ENCODE assay signal across 9 cellular contexts in the genomic region with DNA sequence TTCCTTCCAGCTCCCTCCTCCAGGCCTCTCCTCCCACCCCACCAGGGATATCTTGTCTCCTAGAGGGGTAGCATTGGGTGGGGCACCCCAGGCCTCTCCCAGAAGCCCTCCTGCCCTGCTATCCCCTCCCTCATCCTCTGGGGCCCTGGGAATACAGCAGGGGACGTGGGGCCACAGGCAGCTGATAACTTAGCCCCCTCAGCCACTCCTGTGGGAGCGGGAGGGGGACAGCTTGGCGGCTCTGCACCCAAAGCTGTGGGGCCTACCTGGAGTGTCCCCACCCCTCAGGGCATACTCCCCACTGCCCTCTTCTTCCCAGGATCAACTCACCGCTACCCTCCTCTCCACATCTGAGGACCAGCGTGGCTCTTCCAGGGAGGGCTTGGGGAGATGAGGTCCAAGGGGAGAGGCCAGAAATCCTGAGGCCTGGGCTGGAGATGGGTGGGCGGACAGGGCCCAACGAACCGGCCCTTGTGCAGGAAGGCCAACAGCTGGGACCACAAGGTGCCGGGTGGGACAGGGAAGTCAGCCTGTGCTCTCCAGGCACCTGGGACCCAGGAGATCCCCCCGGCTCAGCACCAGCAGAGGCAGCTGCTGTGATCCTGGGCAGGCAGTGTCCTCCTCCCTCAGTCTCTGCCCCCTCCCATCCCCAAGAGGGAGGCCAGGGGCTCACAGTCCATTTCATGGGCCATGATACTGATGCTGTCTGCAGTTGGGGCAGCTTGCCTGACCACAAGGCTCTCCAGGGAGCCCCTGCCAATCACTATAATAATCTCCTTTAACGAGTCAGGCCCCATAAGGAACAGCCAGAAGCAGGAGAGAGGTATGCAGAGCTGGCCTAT. TPM values are rescaled to one million over a fixed set of nuclear protein-coding genes. Genes with fewer than 3 reads are reported as not detected.
DNase-seq lines count a peak whose midpoint lies in the region; ATAC-seq and TF ChIP-seq lines count a peak whose summit lies in the region.
"Had no signal": no experiment of that assay in that cellular context is flagged by ENCODE, and none has a peak within 500 bp of the region (broad histone marks: within the 10 kb centered on the region; RNA-seq: fewer than 3 reads in every experiment).

No MANE protein-coding gene starts in this region.

- POLR2A ChIA-PET in Caco-2 (lab: Charles Lee): interaction anchor here (0.6 to 1.0 kb wide), 2 partner anchors 23 to 44 kb away, joined by 3 to 5 read pairs; a partner anchor contains a TSS

- ATAC-seq in HG03108 (IDR thresholded peaks at IDR 0.05; ENCODE audit: unreplicated experiment): no peak
- ATAC-seq in GM18858 (IDR thresholded peaks at IDR 0.05; ENCODE audit: unreplicated experiment): no peak

- CTCF ChIA-PET in Caco-2 (lab: Charles Lee): interaction anchor here (0.5 kb wide), 1 partner anchor 66 kb away, joined by 6 read pairs; no protein-coding TSS in a partner anchor

- no peak for DNase-seq in Caco-2
- DNase-seq in SJCRH30: peak; percentile 22 to 28
- no peak for DNase-seq in esophagus squamous epithelium (lab: John Stamatoyannopoulos, UW)
- no peak for DNase-seq in osteocyte (ENCODE audit: extremely low spot score, unreplicated experiment)
- DNase-seq in activated gamma-delta T cell treated with Interleukin-2 at 50 U/mL for 16 hours: no peak
- DNase-seq in GM20000 (ENCODE audit: low spot score): no peak
- DNase-seq: stimulated activated CD4-positive, alpha-beta T cell treated with anti-CD3 and anti-CD28 coated beads, Interleukin-2, amount 100 ng/mL, for 48 hours had no signal

- H3K4me3 ChIP-seq in Caco-2 (ENCODE audit: low read depth, low read length): no peak overlapping the region
- no peak overlapping the region for H3K4me3 ChIP-seq in SJCRH30
- no peak overlapping the region for H3K4me3 ChIP-seq in esophagus squamous epithelium

- H3K27ac ChIP-seq in SJCRH30: no peak overlapping the region
- H3K27ac ChIP-seq in esophagus squamous epithelium: peak overlapping the region; percentile 69 to 100 (median 80)

- TF ChIP-seq POLR2A in esophagus squamous epithelium (IDR thresholded peaks at IDR 0.05): peak in 2 of 4 donors; percentile 15

- H3K27me3 ChIP-seq in Caco-2 (replicated peaks; ENCODE audit: control insufficient read depth, insufficient read depth, low read length) (no peaks in the 10 kb centered on the region), SJCRH30 (no peaks in the 10 kb centered on the region), esophagus squamous epithelium (no peaks in the 10 kb centered on the region)

- H3K36me3 ChIP-seq in Caco-2 (ENCODE audit: control insufficient read depth, insufficient read depth, low read length): no peaks in the 10 kb centered on the region
- H3K36me3 ChIP-seq in SJCRH30: peaks cover 10% of the 10 kb centered on the region
- H3K36me3 ChIP-seq in esophagus squamous epithelium: peaks cover 0 to 65% (median 7%) of the 10 kb centered on the region in 3 donors

- H3K36me3 Mint-ChIP-seq in Caco-2 (ENCODE audit: insufficient read depth, unreplicated experiment): peaks cover 82% of the 10 kb centered on the region
- peaks cover 34% of the 10 kb centered on the region for H3K36me3 Mint-ChIP-seq in osteocyte (ENCODE audit: unreplicated experiment)

- no peak overlapping the region for H3K4me3 Mint-ChIP-seq in Caco-2 (ENCODE audit: unreplicated experiment)
- no peak overlapping the region for H3K4me3 Mint-ChIP-seq in osteocyte (ENCODE audit: unreplicated experiment)

- intact Hi-C loops in Caco-2 (cut with micrococcal nuclease; ENCODE audit: unreplicated experiment): no loop called here
- intact Hi-C loops in esophagus squamous epithelium (cut with DNase I): no loop called here

- H3K27ac Mint-ChIP-seq in Caco-2 (ENCODE audit: unreplicated experiment): peak overlapping the region; percentile 93
- peak overlapping the region; percentile 72 for H3K27ac Mint-ChIP-seq in osteocyte (ENCODE audit: unreplicated experiment)

- 78% methylated on average over 4 of the region's 11 CpGs; no CpG with 5 or more reads in 1 of the 2 donors for WGBS in esophagus squamous epithelium, 2 donors

- H3K4me1 Mint-ChIP-seq in Caco-2 (ENCODE audit: low read depth, unreplicated experiment): peaks cover 42% of the 10 kb centered on the region
- peaks cover 53% of the 10 kb centered on the region for H3K4me1 Mint-ChIP-seq in osteocyte (ENCODE audit: unreplicated experiment)

- no peak for TF ChIP-seq CTCF in Caco-2 (IDR thresholded peaks at IDR 0.05; ENCODE audit: insufficient read depth in 1 of 2, low read depth in 1 of 2, low read length in 1 of 2, severe bottlenecking in 1 of 2, unreplicated experiment in 1 of 2)
- no peak for TF ChIP-seq CTCF in esophagus squamous epithelium (IDR thresholded peaks at IDR 0.05)
- TF ChIP-seq CTCF in osteocyte (IDR thresholded peaks at IDR 0.05): no peak
- no peak for TF ChIP-seq CTCF in GM20000 (IDR thresholded peaks at IDR 0.05; ENCODE audit: extremely low read depth, missing control alignments)

- H3K9me3 Mint-ChIP-seq in Caco-2 (ENCODE audit: unreplicated experiment): no peaks in the 10 kb centered on the region
- H3K9me3 Mint-ChIP-seq in osteocyte (ENCODE audit: unreplicated experiment): no peaks in the 10 kb centered on the region

- H3K9me3 ChIP-seq in Caco-2 (0 out of 2 replicates have a peak, but pooled peaks cover 3% of the 10 kb centered on the region), SJCRH30 (replicated peaks) (no peaks in the 10 kb centered on the region), esophagus squamous epithelium (no peaks in the 10 kb centered on the region)

- BruUV-seq in Caco-2 (replicated peaks; lab: Mats Ljungman, UMichigan): no TSS peak

- peaks cover 52% of the 10 kb centered on the region for H3K4me1 ChIP-seq in Caco-2
- peaks cover 3% of the 10 kb centered on the region; the same call in 1 of the 2 replicates for H3K4me1 ChIP-seq in SJCRH30
- H3K4me1 ChIP-seq in esophagus squamous epithelium: peaks cover 7 to 60% (median 30%) of the 10 kb centered on the region in 3 donors

- H3K27me3 Mint-ChIP-seq in Caco-2 (ENCODE audit: insufficient read depth, unreplicated experiment): no peaks in the 10 kb centered on the region
- no peaks in the 10 kb centered on the region for H3K27me3 Mint-ChIP-seq in osteocyte (ENCODE audit: unreplicated experiment)

RNA-seq across cellular contexts. Expression of a gene that starts 23.2 kb away (rescaled TPM):
- total RNA-seq in Caco-2 (2022) (235 and 254 TPM in 2 replicates), esophagus squamous epithelium (100 to 1,000 TPM in 3 of 4 donors, 10 to 100 TPM in 1; 30.6 to 705 (median 357) TPM), osteocyte (300 and 534 TPM in 2 replicates)
- 6.2 and 12.8 TPM in 2 replicates for total RNA-seq in SJCRH30 (2014; rRNA removed; shearing (Covaris generic))

RNA-seq across cellular contexts. Expression of a gene that starts 53.0 kb away (rescaled TPM):
- total RNA-seq in Caco-2 (2022): 4,797 and 4,914 TPM in 2 replicates
- total RNA-seq in SJCRH30 (2014; rRNA removed; shearing (Covaris generic)): 496 and 686 TPM in 2 replicates
- total RNA-seq in esophagus squamous epithelium: over 10,000 TPM in 2 of 4 donors, 1,000 to 10,000 TPM in 2; 1,739 to 13,677 (median 9,435) TPM
- total RNA-seq in osteocyte: 11,843 and 16,538 TPM in 2 replicates

RNA-seq across cellular contexts. Expression of a gene that starts 59.4 kb away (rescaled TPM):
- total RNA-seq in Caco-2 (2022): 35.1 and 38.2 TPM in 2 replicates
- 21.0 and 22.2 TPM in 2 replicates for total RNA-seq in SJCRH30 (2014; rRNA removed; shearing (Covaris generic))
- total RNA-seq in esophagus squamous epithelium: 10 to 100 TPM; 44.1 to 88.7 (median 81.0) TPM
- total RNA-seq in osteocyte: 62.8 and 65.8 TPM in 2 replicates

Comparison
In these comparisons a context has a peak if more than half of its experiments do, and no peak if none do; other contexts are left out.
1. DNase-seq: peak in SJCRH30 (2 of 2); none in Caco-2 (0 of 2), esophagus squamous epithelium (single experiment), osteocyte (single experiment), activated gamma-delta T cell treated with Interleukin-2 at 50 U/mL for 16 hours (single experiment) and GM20000 (single experiment).